In the genomic region with DNA sequence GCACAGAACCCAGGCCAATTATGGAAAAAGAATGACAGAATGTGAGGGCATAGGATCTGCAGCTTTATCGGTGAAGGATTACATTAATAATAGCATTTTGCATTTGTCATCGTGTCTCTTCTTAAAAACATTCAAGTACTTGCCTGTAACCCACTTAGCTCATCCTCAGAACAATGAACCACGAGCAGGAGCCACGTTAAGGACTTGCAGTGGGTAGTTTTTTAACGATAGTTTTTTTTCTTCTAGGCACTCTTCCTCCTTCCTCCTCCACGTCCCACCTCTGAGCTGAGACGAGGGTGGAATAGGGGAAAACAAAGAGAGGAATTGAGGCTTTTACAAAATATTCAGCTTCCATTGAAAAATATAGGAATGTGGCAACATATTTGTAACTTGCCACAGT, we compare ENCODE assay signal across 27 cellular contexts.
"Had no signal": no experiment of that assay in that cellular context is flagged by ENCODE, and none has a peak within 500 bp of the region (broad histone marks: within the 10 kb centered on the region; RNA-seq: fewer than 3 reads in every experiment).

No MANE protein-coding gene starts in this region.

- H3K9me3 ChIP-seq: breast epithelium, neutrophil, right lobe of liver, uterus had no signal

- H3K27me3 ChIP-seq: breast epithelium, right lobe of liver, uterus had no signal

- H3K4me3 ChIP-seq: breast epithelium, right lobe of liver, uterus had no signal

- H3K4me1 ChIP-seq: breast epithelium, right lobe of liver, uterus had no signal

- ATAC-seq: activated CD8-positive, alpha-beta T cell treated with anti-CD3 and anti-CD28 coated beads for 36 hours; activated naive CD8-positive, alpha-beta T cell treated with anti-CD3 and anti-CD28 coated beads, Interleukin-2, amount 50 U/mL, for 24 hours; activated T-cell treated with anti-CD3 and anti-CD28 coated beads, Interleukin-2, amount 50 U/mL, for 4 hours; esophagus mucosa; left colon; naive thymus-derived CD8-positive, alpha-beta T cell; right lobe of liver; stimulated activated effector memory CD8-positive, alpha-beta T cell treated with anti-CD3 and anti-CD28 coated beads, Interleukin-12 subunit alpha, Interleukin-12 subunit beta, amount 100 ng/mL, for 72 hours had no signal

- H3K4me1 Mint-ChIP-seq: central memory CD8-positive, alpha-beta T cell; stimulated activated effector memory CD8-positive, alpha-beta T cell treated with anti-CD3 and anti-CD28 coated beads, Interleukin-12 subunit alpha, Interleukin-12 subunit beta, amount 100 ng/mL, for 72 hours had no signal

- H3K27me3 Mint-ChIP-seq: activated naive CD4-positive, alpha-beta T cell treated with anti-CD3 and anti-CD28 coated beads, Interleukin-2, amount 50 U/mL, for 24 hours; central memory CD8-positive, alpha-beta T cell; stimulated activated naive CD8-positive, alpha-beta T cell treated with anti-CD3 and anti-CD28 coated beads, Interleukin-15, Interleukin-2, amounts not matched to agents 100 ng/mL and 50 ng/mL, for 24 hours had no signal

- H3K9me3 Mint-ChIP-seq: activated CD8-positive, alpha-beta T cell treated with anti-CD3 and anti-CD28 coated beads for 36 hours; activated naive CD4-positive, alpha-beta T cell treated with anti-CD3 and anti-CD28 coated beads, Interleukin-2, amount 50 U/mL, for 24 hours; activated naive CD8-positive, alpha-beta T cell treated with anti-CD3 and anti-CD28 coated beads, Interleukin-2, amount 50 U/mL, for 24 hours; activated T-cell treated with anti-CD3 and anti-CD28 coated beads, Interleukin-2, amount 50 U/mL, for 4 hours; activated T-helper 2 cell treated with anti-CD3 and anti-CD28 coated beads, Interferon-gamma antibody, Interleukin-2, Interleukin-4, amounts not matched to agents 10 μg/mL and 5 μg/mL and 100 μg/mL, durations not matched to agents 14 hours and 24 hours and 36 hours; central memory CD8-positive, alpha-beta T cell; dendritic cell treated with granulocyte-macrophage colony-stimulating factor and Interleukin-4, amounts not matched to agents 40 ng/mL and 50 ng/mL, for 4 days; endodermal cell; naive thymus-derived CD8-positive, alpha-beta T cell; stimulated activated effector memory CD8-positive, alpha-beta T cell treated with anti-CD3 and anti-CD28 coated beads, Interleukin-12 subunit alpha, Interleukin-12 subunit beta, amount 100 ng/mL, for 72 hours; stimulated activated naive CD8-positive, alpha-beta T cell treated with anti-CD3 and anti-CD28 coated beads, Interleukin-15, Interleukin-2, amounts not matched to agents 100 ng/mL and 50 ng/mL, for 24 hours; type B pancreatic cell had no signal

- H3K36me3 ChIP-seq: breast epithelium, neutrophil, right lobe of liver, uterus had no signal

- H3K36me3 Mint-ChIP-seq: activated naive CD4-positive, alpha-beta T cell treated with anti-CD3 and anti-CD28 coated beads, Interleukin-2, amount 50 U/mL, for 24 hours; naive thymus-derived CD8-positive, alpha-beta T cell; stimulated activated effector memory CD8-positive, alpha-beta T cell treated with anti-CD3 and anti-CD28 coated beads, Interleukin-12 subunit alpha, Interleukin-12 subunit beta, amount 100 ng/mL, for 72 hours; type B pancreatic cell had no signal

- DNase-seq: activated CD4-positive, alpha-beta T cell treated with anti-CD3 and anti-CD28 coated beads for 1 hour; activated CD4-positive, alpha-beta T cell treated with anti-CD3 and anti-CD28 coated beads, Interleukin-2, amount 50 U/mL, for 1 hour; activated CD8-positive, alpha-beta T cell treated with anti-CD3 and anti-CD28 coated beads for 36 hours; activated naive CD8-positive, alpha-beta T cell treated with anti-CD3 and anti-CD28 coated beads, Interleukin-2, amount 50 U/mL, for 24 hours; activated T-cell treated with anti-CD3 and anti-CD28 coated beads, Interleukin-2, amount 50 U/mL, for 4 hours; foreskin melanocyte; left colon; mammary epithelial cell; midbrain; naive thymus-derived CD8-positive, alpha-beta T cell; right lobe of liver; stimulated activated CD4-positive, alpha-beta T cell treated with anti-CD3 and anti-CD28 coated beads, Interleukin-12 subunit alpha, Interleukin-12 subunit beta, amount 100 ng/mL, for 4 hours; stimulated activated CD4-positive, alpha-beta T cell treated with anti-CD3 and anti-CD28 coated beads, Interleukin-4, amount 100 ng/mL, for 24 hours; substantia nigra; T-helper 2 cell; uterus had no signal

- H3K27ac ChIP-seq: breast epithelium, neutrophil, right lobe of liver had no signal

- H3K27ac Mint-ChIP-seq: activated CD8-positive, alpha-beta T cell treated with anti-CD3 and anti-CD28 coated beads for 36 hours; activated naive CD4-positive, alpha-beta T cell treated with anti-CD3 and anti-CD28 coated beads, Interleukin-2, amount 50 U/mL, for 24 hours; activated naive CD8-positive, alpha-beta T cell treated with anti-CD3 and anti-CD28 coated beads, Interleukin-2, amount 50 U/mL, for 24 hours; activated T-helper 2 cell treated with anti-CD3 and anti-CD28 coated beads, Interferon-gamma antibody, Interleukin-2, Interleukin-4, amounts not matched to agents 10 μg/mL and 5 μg/mL and 100 μg/mL, durations not matched to agents 14 hours and 24 hours and 36 hours; dendritic cell treated with granulocyte-macrophage colony-stimulating factor and Interleukin-4, amounts not matched to agents 40 ng/mL and 50 ng/mL, for 4 days; stimulated activated effector memory CD8-positive, alpha-beta T cell treated with anti-CD3 and anti-CD28 coated beads, Interleukin-12 subunit alpha, Interleukin-12 subunit beta, amount 100 ng/mL, for 72 hours; stimulated activated naive CD8-positive, alpha-beta T cell treated with anti-CD3 and anti-CD28 coated beads, Interleukin-15, Interleukin-2, amounts not matched to agents 100 ng/mL and 50 ng/mL, for 24 hours; type B pancreatic cell had no signal

- H3K4me3 Mint-ChIP-seq: activated CD8-positive, alpha-beta T cell treated with anti-CD3 and anti-CD28 coated beads for 36 hours; activated naive CD4-positive, alpha-beta T cell treated with anti-CD3 and anti-CD28 coated beads, Interleukin-2, amount 50 U/mL, for 24 hours; activated naive CD8-positive, alpha-beta T cell treated with anti-CD3 and anti-CD28 coated beads, Interleukin-2, amount 50 U/mL, for 24 hours; activated T-cell treated with anti-CD3 and anti-CD28 coated beads, Interleukin-2, amount 50 U/mL, for 4 hours; central memory CD8-positive, alpha-beta T cell; dendritic cell treated with granulocyte-macrophage colony-stimulating factor and Interleukin-4, amounts not matched to agents 40 ng/mL and 50 ng/mL, for 4 days; endodermal cell; naive thymus-derived CD8-positive, alpha-beta T cell; stimulated activated effector memory CD8-positive, alpha-beta T cell treated with anti-CD3 and anti-CD28 coated beads, Interleukin-12 subunit alpha, Interleukin-12 subunit beta, amount 100 ng/mL, for 72 hours; stimulated activated naive CD8-positive, alpha-beta T cell treated with anti-CD3 and anti-CD28 coated beads, Interleukin-15, Interleukin-2, amounts not matched to agents 100 ng/mL and 50 ng/mL, for 24 hours; type B pancreatic cell had no signal
